ENCODE assay signal across 7 cellular contexts in genomic region chr4:145679991-145680455, GRCh38. TPM values are rescaled to one million over a fixed set of nuclear protein-coding genes. Genes with fewer than 3 reads are reported as not detected.
DNase-seq lines count a peak whose midpoint lies in the region; ATAC-seq and TF ChIP-seq lines count a peak whose summit lies in the region.

C4orf51 (plus strand) TSS chr4:145680146; CDS start chr4:145680204, 58 bp downstream.

- WGBS in smooth muscle cell (ENCODE audit: low lambda C conversion rate), result 31% methylated on average over 6 of the region's 6 CpGs

- H3F3A ChIP-seq in smooth muscle cell (ENCODE audit: low read depth), result peaks cover 12% of the 10 kb centered on the region

- peaks cover 0 to 19% of the 10 kb centered on the region in 2 donors for H3K4me1 ChIP-seq in right atrium auricular region
- H3K4me1 ChIP-seq in smooth muscle cell (ENCODE audit: low read depth), result peaks cover 3% of the 10 kb centered on the region

- H3K9me3 ChIP-seq in right atrium auricular region (peaks cover 0 to 5% of the 10 kb centered on the region in 2 donors), smooth muscle cell (replicated peaks; ENCODE audit: low read depth) (peaks cover 6% of the 10 kb centered on the region)

- CTCF ChIA-PET in WTC11 (lab: Charles Lee), result no interaction called here

- peak within 1 kb of the TSS; percentile 77 for H3K9ac ChIP-seq in smooth muscle cell (ENCODE audit: low read depth)

- peaks cover 2% of the 10 kb centered on the region for H3K27me3 Mint-ChIP-seq in HFFc6 (ENCODE audit: insufficient read depth)
- 0 out of 2 replicates have a peak, but pooled peaks cover 5% of the 10 kb centered on the region for H3K27me3 Mint-ChIP-seq in WTC11 (ENCODE audit: low read depth)
- peaks cover 2 to 20% (median 12%) of the 10 kb centered on the region in 5 donors for H3K27me3 Mint-ChIP-seq in naive thymus-derived CD8-positive, alpha-beta T cell

- peak within 1 kb of the TSS; percentile 88 for H3K27ac Mint-ChIP-seq in HFFc6
- H3K27ac Mint-ChIP-seq in WTC11, result no peak within 1 kb of the TSS
- no peak within 1 kb of the TSS for H3K27ac Mint-ChIP-seq in naive thymus-derived CD8-positive, alpha-beta T cell

- POLR2A ChIA-PET in WTC11 (lab: Charles Lee), result no interaction called here
- POLR2A ChIA-PET in naive thymus-derived CD8-positive, alpha-beta T cell (lab: Charles Lee), result no interaction called here

- peaks cover 36% of the 10 kb centered on the region for H3K4me1 Mint-ChIP-seq in HFFc6 (ENCODE audit: low read depth)
- peaks cover 16% of the 10 kb centered on the region for H3K4me1 Mint-ChIP-seq in WTC11
- H3K4me1 Mint-ChIP-seq in naive thymus-derived CD8-positive, alpha-beta T cell, result no peaks in the 10 kb centered on the region

- H3K9me3 Mint-ChIP-seq in HFFc6 (no peaks in the 10 kb centered on the region), WTC11 (peaks cover 29% of the 10 kb centered on the region)
- peaks cover 2 to 16% (median 11%) of the 10 kb centered on the region in 9 donors for H3K9me3 Mint-ChIP-seq in naive thymus-derived CD8-positive, alpha-beta T cell

- H3K27me3 ChIP-seq in right atrium auricular region (no peaks in the 10 kb centered on the region), smooth muscle cell (ENCODE audit: low read depth) (no peaks in the 10 kb centered on the region)

- H3K4me2 ChIP-seq in smooth muscle cell, result peak within 1 kb of the TSS; percentile 72

- H3K27ac ChIP-seq in right atrium auricular region, result peak within 1 kb of the TSS; percentile 42 to 73
- peak within 1 kb of the TSS; percentile 91 for H3K27ac ChIP-seq in smooth muscle cell (ENCODE audit: low read depth)

- H3K79me2 ChIP-seq in smooth muscle cell (ENCODE audit: low read depth), result no peaks in the 10 kb centered on the region

- ATAC-seq in WTC11 (no peak), GM19455 (IDR thresholded peaks at IDR 0.05; ENCODE audit: unreplicated experiment) (no peak)
- no peak for ATAC-seq in naive thymus-derived CD8-positive, alpha-beta T cell

- H3K36me3 Mint-ChIP-seq in HFFc6 (ENCODE audit: low read depth), result peaks cover 9% of the 10 kb centered on the region
- peaks cover 20% of the 10 kb centered on the region for H3K36me3 Mint-ChIP-seq in WTC11
- peaks cover 0 to 3% (median 0%) of the 10 kb centered on the region in 3 donors for H3K36me3 Mint-ChIP-seq in naive thymus-derived CD8-positive, alpha-beta T cell

- peak within 1 kb of the TSS; percentile 70 for H3K4me3 Mint-ChIP-seq in HFFc6
- H3K4me3 Mint-ChIP-seq in WTC11, result no peak within 1 kb of the TSS
- no peak within 1 kb of the TSS for H3K4me3 Mint-ChIP-seq in naive thymus-derived CD8-positive, alpha-beta T cell

- H3K36me3 ChIP-seq in right atrium auricular region (no peaks in the 10 kb centered on the region), smooth muscle cell (ENCODE audit: low read depth) (no peaks in the 10 kb centered on the region)

- H4K20me1 ChIP-seq in smooth muscle cell (ENCODE audit: low read depth), result no peaks in the 10 kb centered on the region

- peak within 1 kb of the TSS in 1 of 2 donors; percentile 4 for H3K4me3 ChIP-seq in right atrium auricular region
- H3K4me3 ChIP-seq in smooth muscle cell, result peak within 1 kb of the TSS; percentile 5

- TF ChIP-seq CTCF in HFFc6 (IDR thresholded peaks at IDR 0.05), result no peak
- TF ChIP-seq CTCF in WTC11 (IDR thresholded peaks at IDR 0.05), result no peak
- no peak for TF ChIP-seq CTCF in right atrium auricular region (IDR thresholded peaks at IDR 0.05)
- TF ChIP-seq CTCF in smooth muscle cell (IDR thresholded peaks at IDR 0.05; ENCODE audit: borderline replicate concordance, insufficient read depth, poor library complexity, severe bottlenecking), result no peak

- peak; percentile 40 for DNase-seq in HFFc6
- no peak for DNase-seq in WTC11 (ENCODE audit: low spot score)
- no peak for DNase-seq in right atrium auricular region (ENCODE audit: low spot score)
- DNase-seq in smooth muscle cell (lab: John Stamatoyannopoulos, UW; ENCODE audit: unreplicated experiment), result no peak
- DNase-seq in stimulated activated CD4-positive, alpha-beta T cell treated with anti-CD3 and anti-CD28 coated beads, Interleukin-1b, Interleukin-23, amount 100 ng/mL, for 48 hours, result no peak
- no peak for DNase-seq in naive thymus-derived CD8-positive, alpha-beta T cell

- peak within 1 kb of the TSS; percentile 52 for H2AFZ ChIP-seq in smooth muscle cell (ENCODE audit: low read depth)

TF ChIP-seq in WTC11, 78 proteins besides CTCF, POLR2A, EP300 and RAD21:
- no peak for TF ChIP-seq SMAD4 (CRISPR knock-in tag; IDR thresholded peaks at IDR 0.05)
- no peak for TF ChIP-seq ZNF396 (CRISPR knock-in tag; IDR thresholded peaks at IDR 0.05; ENCODE audit: borderline replicate concordance)
- TF ChIP-seq ATF2 (CRISPR knock-in tag; IDR thresholded peaks at IDR 0.05; ENCODE audit: borderline replicate concordance, low read depth), result no peak

RNA-seq across cellular contexts. Expression of gene C4orf51, which starts in this region (rescaled TPM):
- total RNA-seq in HFFc6 (2021; fragmentation: NEBNext Ultra II Directional; extraction: Animal tissue kit (Norgen Biotek cat#: 25700)), result not detected
- total RNA-seq in WTC11 (2021), result 7.8 to 15.4 TPM (median 8.6 TPM) in 3 replicates
- not detected for total RNA-seq in right atrium auricular region
- not detected in 2 replicates for total RNA-seq in smooth muscle cell
- not detected in 2 replicates for polyA plus RNA-seq in smooth muscle cell
- total RNA-seq in naive thymus-derived CD8-positive, alpha-beta T cell, result not detected
- not detected for polyA plus RNA-seq in naive thymus-derived CD8-positive, alpha-beta T cell

Comparison
In these comparisons a context has a peak if more than half of its experiments do, and no peak if none do; other contexts are left out.
1. Peak in DNase-seq in HFFc6; RNA of the gene not detected or under 1 TPM.